Comparison of ENCODE assay signal across 8 cellular contexts in genomic region chr6:157982580-157983438, GRCh38. TPM values are rescaled to one million over a fixed set of nuclear protein-coding genes. Genes with fewer than 3 reads are reported as not detected.
DNase-seq lines count a peak whose midpoint lies in the region; ATAC-seq and TF ChIP-seq lines count a peak whose summit lies in the region.

No MANE protein-coding gene starts in this region.

- CTCF ChIA-PET in MCF 10A (lab: Yijun Ruan, JAX), result interaction anchor here (0.5 to 4.3 kb wide), 5 partner anchors 58 to 335 kb away, joined by 3 to 18 read pairs (median 3); no protein-coding TSS in a partner anchor

- WGBS in lower leg skin, 2 donors, result 54 to 61% methylated on average over 16 of the region's 16 CpGs
- WGBS in thyroid gland, 2 donors, result 64 to 68% methylated on average over 16 of the region's 16 CpGs

- no peaks in the 10 kb centered on the region for H3K27me3 ChIP-seq in thyroid gland

- no peaks in the 10 kb centered on the region for H3K36me3 ChIP-seq in thyroid gland

- H3K4me1 Mint-ChIP-seq in MCF 10A (ENCODE audit: insufficient read depth, unreplicated experiment), result no peaks in the 10 kb centered on the region

- H3K4me3 Mint-ChIP-seq in MCF 10A (ENCODE audit: unreplicated experiment), result peak overlapping the region; percentile 72

- intact Hi-C loops in MCF 10A (cut with micrococcal nuclease) (loop anchor here (5.0 kb wide), 1 partner anchor 159 kb away; no protein-coding TSS in a partner anchor), lower leg skin (cut with DNase I; ENCODE audit: low total_unique reads) (loop anchor here (5.0 kb wide), 1 partner anchor 79 kb away; no protein-coding TSS in a partner anchor), thyroid gland (cut with DNase I) (no loop called here)

- DNase-seq in EH (ENCODE audit: low read depth) (peak; percentile 59), M059J (ENCODE audit: low read depth) (peak; percentile 76), MCF 10A (ENCODE audit: unreplicated experiment) (peak; percentile 20), lower leg skin (ENCODE audit: low spot score in 2 of 2) (no peak), thyroid gland (peak in 1 of 2 donors; percentile 22), NCI-H345 treated with DMSO at 0.1 percent for 48 hours (lab: John Stamatoyannopoulos, UW; ENCODE audit: unreplicated experiment) (no peak), occipital lobe (lab: John Stamatoyannopoulos, UW) (no peak)

- POLR2A ChIA-PET in MCF 10A (lab: Yijun Ruan, JAX), result interaction anchor here (0.6 to 1.3 kb wide), 6 partner anchors 57 to 91 kb away, joined by 3 to 5 read pairs (median 4); no protein-coding TSS in a partner anchor

- ATAC-seq in GM21390 (IDR thresholded peaks at IDR 0.05; ENCODE audit: unreplicated experiment), result no peak

- H3K9me3 ChIP-seq in thyroid gland, result no peaks in the 10 kb centered on the region

- TF ChIP-seq CTCF in MCF 10A (IDR thresholded peaks at IDR 0.05; ENCODE audit: unreplicated experiment) (peak; percentile 15), lower leg skin (IDR thresholded peaks at IDR 0.05) (no peak), thyroid gland (IDR thresholded peaks at IDR 0.05) (peak in 2 of 6 experiments; percentile 10 to 32)

- no peak for TF ChIP-seq POLR2A in lower leg skin (IDR thresholded peaks at IDR 0.05)
- TF ChIP-seq POLR2A in thyroid gland (IDR thresholded peaks at IDR 0.05), result no peak

- peaks cover 4 to 11% of the 10 kb centered on the region in 2 donors for H3K4me1 ChIP-seq in thyroid gland

- TSS peak; percentile 29 for BruUV-seq in MCF 10A (replicated peaks; lab: Mats Ljungman, UMichigan)

- H3K27ac Mint-ChIP-seq in MCF 10A (ENCODE audit: low read depth, unreplicated experiment), result no peak overlapping the region

- no peaks in the 10 kb centered on the region for H3K36me3 Mint-ChIP-seq in MCF 10A (ENCODE audit: insufficient read depth, unreplicated experiment)

- H3K4me3 ChIP-seq in lower leg skin (ENCODE audit: low read depth, poor library complexity, severe bottlenecking), result peak overlapping the region; percentile 69
- peak overlapping the region in 2 of 3 donors; percentile 69 to 95 for H3K4me3 ChIP-seq in thyroid gland (replicated peaks in 1 of 3)

- H3K27me3 Mint-ChIP-seq in MCF 10A (ENCODE audit: insufficient read depth, unreplicated experiment), result no peaks in the 10 kb centered on the region

- no peak overlapping the region for H3K27ac ChIP-seq in thyroid gland

- H3K9me3 Mint-ChIP-seq in MCF 10A (ENCODE audit: unreplicated experiment), result no peaks in the 10 kb centered on the region

RNA-seq across cellular contexts. Expression of gene SYNJ2, which starts 1.1 kb away (rescaled TPM):
- total RNA-seq in M059J (2014; rRNA removed; shearing (Covaris generic)), result 40.3 and 50.4 TPM in 2 replicates
- total RNA-seq in MCF 10A (2022) (8.9 and 10.3 TPM in 2 replicates), lower leg skin (1 to 10 TPM; 2.6 to 7.5 (median 5.5) TPM), thyroid gland (10 to 100 TPM; 11.3 to 22.7 (median 13.5) TPM), occipital lobe (7.2 TPM)

Comparison
In these comparisons a context has a peak if more than half of its experiments do, and no peak if none do; other contexts are left out.
1. DNase-seq: peak in EH (single experiment), M059J (single experiment) and MCF 10A (single experiment); none in lower leg skin (0 of 2), NCI-H345 treated with DMSO at 0.1 percent for 48 hours (single experiment) and occipital lobe (single experiment).